Comparison of ENCODE assay signal across 8 cellular contexts in genomic region chr19:32406161-32407003, GRCh38. TPM values are rescaled to one million over a fixed set of nuclear protein-coding genes. Genes with fewer than 3 reads are reported as not detected.
DNase-seq lines count a peak whose midpoint lies in the region; TF ChIP-seq lines count a peak whose summit lies in the region.

No MANE protein-coding gene starts in this region.

- peak overlapping the region; percentile 96 for H3K18ac ChIP-seq in mesendoderm (ENCODE audit: low read length)

- no peak overlapping the region for H4K5ac ChIP-seq in mesendoderm (ENCODE audit: low read length)

- H4K8ac ChIP-seq in mesendoderm (ENCODE audit: low read depth, low read length), result no peak overlapping the region

- no peaks in the 10 kb centered on the region for H3K27me3 Mint-ChIP-seq in Calu3 (ENCODE audit: unreplicated experiment)
- no peaks in the 10 kb centered on the region for H3K27me3 Mint-ChIP-seq in brain

- H3K36me3 Mint-ChIP-seq in Calu3 (ENCODE audit: insufficient read depth, unreplicated experiment) (peaks cover 24% of the 10 kb centered on the region), brain (peaks cover 40% of the 10 kb centered on the region)

- no peak for DNase-seq in Calu3
- no peak for DNase-seq in mesendoderm
- no peak for DNase-seq in SHP77 treated with DMSO at 0.1 percent for 48 hours (lab: John Stamatoyannopoulos, UW)
- no peak for DNase-seq in D341Med (ENCODE audit: low spot score)
- no peak for DNase-seq in UCSD-AML1 (lab: John Stamatoyannopoulos, UW; ENCODE audit: unreplicated experiment)
- DNase-seq in SIG-M5 (lab: John Stamatoyannopoulos, UW), result no peak

- H3K4ac ChIP-seq in mesendoderm (ENCODE audit: low read depth, low read length), result no peak overlapping the region

- peaks cover 5% of the 10 kb centered on the region for H3K79me1 ChIP-seq in mesendoderm (ENCODE audit: low read length)

- no peak overlapping the region for H2AK5ac ChIP-seq in mesendoderm (ENCODE audit: low read length)

- no peaks in the 10 kb centered on the region for H3K27me3 ChIP-seq in KMS-11 (ENCODE audit: insufficient read depth, low read depth)
- H3K27me3 ChIP-seq in mesendoderm (ENCODE audit: insufficient read depth, low read length, poor library complexity), result no peaks in the 10 kb centered on the region

- H3K27ac ChIP-seq in KMS-11 (no peak overlapping the region), mesendoderm (ENCODE audit: low read depth, low read length) (peak overlapping the region; percentile 95)

- TF ChIP-seq CTCF in Calu3 (IDR thresholded peaks at IDR 0.05; ENCODE audit: unreplicated experiment) (no peak), KMS-11 (conservative IDR thresholded peaks at IDR 0.05; ENCODE audit: low read depth, low read length) (no peak), brain (conservative IDR thresholded peaks at IDR 0.05) (no peak)

- H3K36me3 ChIP-seq in KMS-11 (ENCODE audit: insufficient read depth), result peaks cover 7% of the 10 kb centered on the region; the same call in 1 of the 2 replicates
- H3K36me3 ChIP-seq in mesendoderm (ENCODE audit: control insufficient read depth, insufficient read depth, low read length), result peaks cover 1% of the 10 kb centered on the region

- no peaks in the 10 kb centered on the region for H4K20me1 ChIP-seq in KMS-11 (ENCODE audit: insufficient read depth)

- H3K4me2 ChIP-seq in KMS-11, result peak overlapping the region; percentile 74
- peak overlapping the region; percentile 48 for H3K4me2 ChIP-seq in mesendoderm (ENCODE audit: low read length)

- H3K79me2 ChIP-seq in KMS-11 (ENCODE audit: insufficient read depth, low read depth) (peaks cover 4% of the 10 kb centered on the region; the same call in 1 of the 2 replicates), mesendoderm (ENCODE audit: control insufficient read depth, insufficient read depth, low read length) (peaks cover 12% of the 10 kb centered on the region)

- H2BK5ac ChIP-seq in mesendoderm (ENCODE audit: low read length), result no peak overlapping the region

- BruUV-seq in Calu3 (replicated peaks; lab: Mats Ljungman, UMichigan), result no TSS peak

- H2BK120ac ChIP-seq in mesendoderm (ENCODE audit: low read depth, low read length), result no peak overlapping the region

- H3K4me1 Mint-ChIP-seq in Calu3 (ENCODE audit: low read depth, unreplicated experiment), result peaks cover 13% of the 10 kb centered on the region
- peaks cover 61% of the 10 kb centered on the region for H3K4me1 Mint-ChIP-seq in brain

- intact Hi-C loops in Calu3 (cut with micrococcal nuclease; ENCODE audit: unreplicated experiment), result loop anchor here (5.0 kb wide), 1 partner anchor 59 kb away; the partner anchor contains the start of gene ZNF507

- no peak overlapping the region for H3K23ac ChIP-seq in mesendoderm (ENCODE audit: low read length)

- H3K4me1 ChIP-seq in KMS-11 (ENCODE audit: low read depth, poor library complexity, severe bottlenecking), result peaks cover 12% of the 10 kb centered on the region
- peaks cover 4% of the 10 kb centered on the region for H3K4me1 ChIP-seq in mesendoderm (ENCODE audit: control insufficient read depth, low read depth, low read length)

- peak overlapping the region; percentile 94 for H3K56ac ChIP-seq in mesendoderm (ENCODE audit: low read length)

- CTCF ChIA-PET in Calu3 (lab: Charles Lee), result interaction anchor here (0.7 to 1.0 kb wide), 2 partner anchors 33 to 68 kb away, joined by 3 to 4 read pairs; no protein-coding TSS in a partner anchor

- peak overlapping the region; percentile 89; the same call in 1 of the 2 replicates for H3K9ac ChIP-seq in KMS-11
- H3K9ac ChIP-seq in mesendoderm (ENCODE audit: low read length), result peak overlapping the region; percentile 81

- H3K9me3 Mint-ChIP-seq in Calu3 (ENCODE audit: low read depth, unreplicated experiment), result peaks cover 2% of the 10 kb centered on the region
- peaks cover 0 to 2% (median 0%) of the 10 kb centered on the region in 5 experiments for H3K9me3 Mint-ChIP-seq in brain

- peak overlapping the region; percentile 90 for H2AFZ ChIP-seq in KMS-11 (ENCODE audit: low read depth)

- H3K4me3 ChIP-seq in KMS-11 (IDR thresholded peaks at IDR 0.05; ENCODE audit: insufficient read depth, low read depth, low read length) (no peak overlapping the region), mesendoderm (ENCODE audit: low read length) (peak overlapping the region; percentile 66)

- H3K4me3 Mint-ChIP-seq in Calu3 (ENCODE audit: low read depth, unreplicated experiment) (peak overlapping the region; percentile 92), brain (peak overlapping the region; percentile 88 to 94 (median 93))

- no peak overlapping the region for H2BK15ac ChIP-seq in mesendoderm (replicated peaks; ENCODE audit: low read depth)

- peak overlapping the region; percentile 83 for H3K27ac Mint-ChIP-seq in Calu3 (ENCODE audit: unreplicated experiment)
- peak overlapping the region; percentile 90 to 95 (median 93) for H3K27ac Mint-ChIP-seq in brain

- no CpG with 5 or more reads among the region's 33 CpGs for WGBS in mesendoderm (ENCODE audit: extremely low coverage, insufficient coverage, low lambda C conversion rate)

RNA-seq across cellular contexts. Expression of gene DPY19L3, which starts 0.8 kb away (rescaled TPM):
- 23.8 and 29.4 TPM in 2 replicates for total RNA-seq in Calu3 (2022)
- polyA plus RNA-seq in brain (ENCODE audit: insufficient read depth, low read depth, low replicate concordance), result 25.4 TPM
- polyA plus RNA-seq in mesendoderm (2013, experiment 1 of 2), result 17.9 TPM
- 21.7 TPM for polyA plus RNA-seq in mesendoderm (2013, experiment 2 of 2)
